28 cellular contexts compared by ENCODE assay signal in the genomic region with DNA sequence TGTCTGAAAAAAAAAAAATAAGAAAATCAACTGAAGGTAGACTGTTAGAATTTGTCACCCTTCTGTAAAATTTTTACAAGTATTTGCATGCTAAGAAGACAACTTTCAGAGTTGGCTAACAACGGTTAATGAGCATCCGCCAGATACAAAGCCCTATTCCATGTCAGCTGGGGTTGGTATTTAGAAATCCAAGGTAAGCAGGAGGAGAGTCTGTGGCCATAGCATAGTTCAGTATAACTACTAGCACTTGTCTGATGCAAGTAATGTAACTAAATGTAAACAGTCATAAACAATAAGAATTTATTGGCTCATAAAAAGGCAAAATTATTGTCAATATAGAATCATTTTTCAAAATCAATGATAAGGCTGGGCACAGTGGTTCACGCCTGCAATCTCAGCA.
"Had no signal": no experiment of that assay in that cellular context is flagged by ENCODE, and none has a peak within 500 bp of the region (broad histone marks: within the 10 kb centered on the region; RNA-seq: fewer than 3 reads in every experiment).

No MANE protein-coding gene starts in this region.

- H3K9me3 Mint-ChIP-seq: natural killer cell, neural progenitor cell had no signal

- H3K9me3 ChIP-seq: ovary, psoas muscle, right lobe of liver, thoracic aorta, thyroid gland, tibial nerve, upper lobe of left lung, vagina had no signal

- H3K4me1 ChIP-seq: neural progenitor cell, parathyroid adenoma, psoas muscle, tibial nerve, vagina had no signal

- H3K9ac ChIP-seq: neural progenitor cell, parathyroid adenoma had no signal

- H3K27ac ChIP-seq: neural progenitor cell, parathyroid adenoma, psoas muscle, right lobe of liver, sigmoid colon, spleen, stomach, thoracic aorta, thyroid gland, tibial nerve, upper lobe of left lung, vagina had no signal

- H3K4me3 Mint-ChIP-seq: natural killer cell; nephron; neural progenitor cell; stimulated activated effector memory CD8-positive, alpha-beta T cell treated with anti-CD3 and anti-CD28 coated beads, Interleukin-12 subunit alpha, Interleukin-12 subunit beta, amount 100 ng/mL, for 72 hours; stimulated activated naive B cell treated with anti-CD40 and anti-IgM and Interleukin-4, amounts not matched to agents 10 μg/mL and 1 μg/mL and 100 μg/mL, for 72 hours; stimulated activated naive CD8-positive, alpha-beta T cell treated with anti-CD3 and anti-CD28 coated beads, Interleukin-15, Interleukin-2, amounts not matched to agents 100 ng/mL and 50 ng/mL, for 24 hours had no signal

- H2AFZ ChIP-seq: neural progenitor cell, parathyroid adenoma had no signal

- H3K27me3 ChIP-seq: neural progenitor cell, ovary, right lobe of liver, stomach, thyroid gland, upper lobe of left lung, vagina had no signal

- H3K4me2 ChIP-seq: neural progenitor cell, smooth muscle cell had no signal

- H3K27me3 Mint-ChIP-seq: progenitor cell of endocrine pancreas; stimulated activated naive B cell treated with anti-CD40 and anti-IgM and Interleukin-4, amounts not matched to agents 10 μg/mL and 1 μg/mL and 100 μg/mL, for 72 hours; stimulated activated naive CD8-positive, alpha-beta T cell treated with anti-CD3 and anti-CD28 coated beads, Interleukin-15, Interleukin-2, amounts not matched to agents 100 ng/mL and 50 ng/mL, for 24 hours had no signal

- H3K4me1 Mint-ChIP-seq: nephron, neural progenitor cell had no signal

- ATAC-seq: natural killer cell; psoas muscle; right cardiac atrium; right lobe of liver; stimulated activated effector memory CD8-positive, alpha-beta T cell treated with anti-CD3 and anti-CD28 coated beads, Interleukin-12 subunit alpha, Interleukin-12 subunit beta, amount 100 ng/mL, for 72 hours; stimulated activated naive B cell treated with anti-CD40 and anti-IgM and Interleukin-4, amounts not matched to agents 10 μg/mL and 1 μg/mL and 100 μg/mL, for 72 hours had no signal

- H3K27ac Mint-ChIP-seq: natural killer cell; nephron; neural progenitor cell; progenitor cell of endocrine pancreas; stimulated activated effector memory CD8-positive, alpha-beta T cell treated with anti-CD3 and anti-CD28 coated beads, Interleukin-12 subunit alpha, Interleukin-12 subunit beta, amount 100 ng/mL, for 72 hours; stimulated activated naive B cell treated with anti-CD40 and anti-IgM and Interleukin-4, amounts not matched to agents 10 μg/mL and 1 μg/mL and 100 μg/mL, for 72 hours; stimulated activated naive CD8-positive, alpha-beta T cell treated with anti-CD3 and anti-CD28 coated beads, Interleukin-15, Interleukin-2, amounts not matched to agents 100 ng/mL and 50 ng/mL, for 24 hours had no signal

- H3K36me3 Mint-ChIP-seq: natural killer cell, neural progenitor cell had no signal

- H3K36me3 ChIP-seq: neural progenitor cell, ovary, right lobe of liver, sigmoid colon, spleen, stomach, thoracic aorta, thyroid gland, tibial nerve, upper lobe of left lung, vagina had no signal

- DNase-seq: natural killer cell; occipital lobe; ovary; posterior cingulate gyrus; psoas muscle; right cardiac atrium; right lobe of liver; sigmoid colon; spleen; stimulated activated CD4-positive, alpha-beta T cell treated with anti-CD3 and anti-CD28 coated beads, Interleukin-12 subunit alpha, Interleukin-12 subunit beta, amount 100 ng/mL, for 4 hours; stimulated activated CD4-positive, alpha-beta T cell treated with anti-CD3 and anti-CD28 coated beads, Interleukin-1b, Interleukin-23, amount 100 ng/mL, for 48 hours; stimulated activated CD4-positive, alpha-beta T cell treated with anti-CD3 and anti-CD28 coated beads, Interleukin-4, amount 100 ng/mL, for 1 hour; stimulated activated naive B cell treated with anti-CD40 and anti-IgM and Interleukin-4, amounts not matched to agents 10 μg/mL and 1 μg/mL and 100 μg/mL, for 72 hours; stimulated activated naive CD4-positive, alpha-beta T cell treated with Interleukin-2 at 50 U/mL for 16 hours; stomach; thyroid gland; trophoblast cell; upper lobe of left lung had no signal

- H3K79me2 ChIP-seq: parathyroid adenoma had no signal

- H3K4me3 ChIP-seq: neural progenitor cell, ovary, psoas muscle, right lobe of liver, sigmoid colon, smooth muscle cell, spleen, stomach, thoracic aorta, thyroid gland, tibial nerve, upper lobe of left lung, vagina had no signal
